ENCODE assay signal across 8 cellular contexts in the genomic region with DNA sequence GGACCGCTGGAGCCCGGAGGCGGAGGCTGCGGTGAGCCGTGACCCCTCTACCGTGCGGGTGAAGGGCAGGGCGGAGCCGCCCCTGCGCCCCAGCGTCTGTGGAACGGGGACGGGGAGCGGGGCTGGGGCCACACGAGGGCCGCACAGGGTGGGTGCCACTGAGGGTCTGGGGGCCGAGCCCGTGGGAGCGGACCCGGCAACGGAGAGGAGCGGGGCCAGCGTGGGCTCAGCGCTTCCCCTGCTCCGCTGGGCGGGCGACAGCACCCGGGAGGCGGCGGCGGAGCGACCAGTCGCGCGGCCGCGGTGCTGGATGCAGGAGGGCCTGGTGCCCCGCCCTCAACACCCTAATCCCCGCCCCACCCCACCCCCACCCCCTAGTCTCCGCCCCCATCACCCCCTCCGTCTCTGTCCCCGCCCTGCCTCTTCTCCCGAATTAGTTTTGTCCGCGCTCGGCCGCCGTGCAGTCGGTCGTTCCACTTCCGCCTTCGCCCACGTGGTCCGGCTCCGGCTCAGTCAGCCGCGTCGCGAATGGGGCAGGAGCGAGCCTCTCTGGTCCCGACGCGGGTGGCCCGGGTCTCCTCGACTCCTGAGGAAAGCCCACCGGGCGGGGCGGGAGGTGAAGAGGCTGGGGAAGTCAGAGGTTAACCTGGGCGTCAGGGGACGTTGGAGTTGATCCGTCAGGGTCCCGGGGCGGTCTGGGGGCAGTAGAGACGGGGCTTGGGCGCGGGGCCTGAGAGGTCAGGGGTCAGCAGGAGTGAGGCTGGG. TPM values are rescaled to one million over a fixed set of nuclear protein-coding genes. Genes with fewer than 3 reads are reported as not detected.
A peak's percentile ranks its signal among the peaks of the same experiment; 100 is the strongest.
DNase-seq lines count a peak whose midpoint lies in the region; ATAC-seq and TF ChIP-seq lines count a peak whose summit lies in the region.

Gene PUS1, plus strand, starts transcription at position 512 of the 765 bp plus-strand sequence. CDS start 447 bp downstream, outside the sequence.

- H3K4me2 ChIP-seq in PC-3 (ENCODE audit: low read length) = peak within 1 kb of the TSS; percentile 99

- H3K36me3 Mint-ChIP-seq in IgD-negative memory B cell = peaks cover 2% of the 10 kb centered on the region

- CTCF ChIA-PET in PC-3 (lab: Charles Lee) = interaction anchor here (0.6 to 0.7 kb wide), 2 partner anchors 56 to 72 kb away, joined by 3 to 7 read pairs; no protein-coding TSS in a partner anchor

- peaks cover 14% of the 10 kb centered on the region; the same call in 1 of the 2 replicates for H4K20me1 ChIP-seq in PC-3 (ENCODE audit: low read length)

- H3K9me3 ChIP-seq in PC-3 (ENCODE audit: low read length) (no peaks in the 10 kb centered on the region), mucosa of rectum (ENCODE audit: control insufficient read depth in 2 of 2, low read length in 2 of 2) (no peaks in the 10 kb centered on the region)

- intact Hi-C loops in PC-3 (cut with micrococcal nuclease) = loop anchor here (2.0 to 5.0 kb wide), 3 partner anchors 20 to 97 kb away; partner anchors contain the start of gene EP400

- H3K9me2 ChIP-seq in PC-3 (replicated peaks; ENCODE audit: low read length) = no peaks in the 10 kb centered on the region

- H3K27me3 Mint-ChIP-seq in IgD-negative memory B cell = no peaks in the 10 kb centered on the region

- POLR2A ChIA-PET in PC-3 (lab: Charles Lee; ENCODE audit: unreplicated experiment) = interaction anchor here (0.7 kb wide), 1 partner anchor 70 kb away, joined by 5 read pairs; no protein-coding TSS in a partner anchor

- TF ChIP-seq CTCF in PC-3 (conservative IDR thresholded peaks at IDR 0.05; ENCODE audit: low read depth, low read length) = no peak
- TF ChIP-seq CTCF in epithelial cell of proximal tubule (conservative IDR thresholded peaks at IDR 0.05; ENCODE audit: low read depth, low read length) = no peak

- H3K4me3 Mint-ChIP-seq in IgD-negative memory B cell = peak within 1 kb of the TSS; percentile 92 to 98 (median 96)

- H3K79me2 ChIP-seq in PC-3 (ENCODE audit: low read length) = peaks cover 43% of the 10 kb centered on the region

- peak within 1 kb of the TSS; percentile 90 for H3K4me3 ChIP-seq in PC-3 (ENCODE audit: low read length)
- peak within 1 kb of the TSS; percentile 97 for H3K4me3 ChIP-seq in epithelial cell of proximal tubule (ENCODE audit: low read depth, low read length)
- peak within 1 kb of the TSS; percentile 81 to 86 for H3K4me3 ChIP-seq in mucosa of rectum (ENCODE audit: low read length in 2 of 2)

- DNase-seq in DMS 273 treated with DMSO at 0.1 percent for 48 hours (lab: John Stamatoyannopoulos, UW) (peak; percentile 46), PC-3 (peak; percentile 96), activated T-cell treated with anti-CD3 and anti-CD28 coated beads for 48 hours (ENCODE audit: low read depth) (peak; percentile 90), epithelial cell of proximal tubule (ENCODE audit: low read depth) (peak; percentile 32)
- DNase-seq in stimulated activated CD8-positive, alpha-beta memory T cell treated with anti-CD3 and anti-CD28 coated beads, Interleukin-4, amount 100 ng/mL, for 4 hours (ENCODE audit: low read depth in 2 of 2, low spot score in 1 of 2) = peak; percentile 84 to 86

- H3K9me3 Mint-ChIP-seq in IgD-negative memory B cell = no peaks in the 10 kb centered on the region

- peaks cover 16 to 28% (median 22%) of the 10 kb centered on the region in 3 donors for H3K4me1 Mint-ChIP-seq in IgD-negative memory B cell

- H3F3A ChIP-seq in PC-3 (ENCODE audit: low read length, unreplicated experiment) = peaks cover 5% of the 10 kb centered on the region

- peak within 1 kb of the TSS; percentile 100 for H3K9ac ChIP-seq in PC-3 (ENCODE audit: low read length)
- peak within 1 kb of the TSS; percentile 68 to 81 for H3K9ac ChIP-seq in mucosa of rectum (ENCODE audit: low read depth in 1 of 2, low read length in 2 of 2)

- H3K4me1 ChIP-seq in PC-3 (ENCODE audit: insufficient read depth, low read length) (peaks cover 14% of the 10 kb centered on the region), mucosa of rectum (ENCODE audit: control insufficient read depth in 2 of 2, insufficient read depth in 2 of 2, low read length in 2 of 2) (peaks cover 6 to 8% of the 10 kb centered on the region in 2 donors)

- H3K36me3 ChIP-seq in PC-3 (ENCODE audit: low read depth, low read length) (peaks cover 26% of the 10 kb centered on the region), mucosa of rectum (ENCODE audit: control insufficient read depth in 2 of 2, insufficient read depth in 2 of 2, low read length in 2 of 2) (peaks cover 17 to 22% of the 10 kb centered on the region in 2 donors)

- ATAC-seq in GM21529 (IDR thresholded peaks at IDR 0.05; ENCODE audit: unreplicated experiment) (peak; percentile 58), PC-3 (peak; percentile 83)

- H2AFZ ChIP-seq in PC-3 (ENCODE audit: low read length) = peak within 1 kb of the TSS; percentile 97

- no peaks in the 10 kb centered on the region for H3K27me3 ChIP-seq in PC-3 (ENCODE audit: low read length)
- no peaks in the 10 kb centered on the region for H3K27me3 ChIP-seq in mucosa of rectum (ENCODE audit: control insufficient read depth in 2 of 2, insufficient read depth in 2 of 2, low read length in 2 of 2)

- H3K27ac ChIP-seq in PC-3 (ENCODE audit: low read length) (peak within 1 kb of the TSS; percentile 81), mucosa of rectum (ENCODE audit: low read depth in 2 of 2, low read length in 2 of 2) (peak within 1 kb of the TSS; percentile 79 to 82)

- peak within 1 kb of the TSS; percentile 94 to 96 (median 96) for H3K27ac Mint-ChIP-seq in IgD-negative memory B cell

- no TSS peak for BruUV-seq in PC-3 (replicated peaks; lab: Mats Ljungman, UMichigan)

RNA-seq across cellular contexts. Expression of gene PUS1, which starts in this region (rescaled TPM):
- 45.5 TPM for polyA plus RNA-seq in IgD-negative memory B cell
- total RNA-seq in PC-3 (2014; rRNA removed) (74.0 TPM in 2 replicates), epithelial cell of proximal tubule (17.1 and 44.1 TPM in 2 replicates)

Comparison
In these comparisons a context has a peak if more than half of its experiments do, and no peak if none do; other contexts are left out.
1. Peak in every context shown above with its lines: DNase-seq, ATAC-seq, H3K4me3 ChIP-seq and H3K27ac ChIP-seq.
2. DNase-seq: peak in every context shown above with its lines; median percentile 96 in PC-3; 90 in activated T-cell treated with anti-CD3 and anti-CD28 coated beads for 48 hours; 85 in stimulated activated CD8-positive, alpha-beta memory T cell treated with anti-CD3 and anti-CD28 coated beads, Interleukin-4, amount 100 ng/mL, for 4 hours; 46 in DMS 273 treated with DMSO at 0.1 percent for 48 hours; 32 in epithelial cell of proximal tubule.